31 cellular contexts compared by ENCODE assay signal in genomic region chr3:111570404-111571030, GRCh38. TPM values are rescaled to one million over a fixed set of nuclear protein-coding genes. Genes with fewer than 3 reads are reported as not detected.
DNase-seq lines count a peak whose midpoint lies in the region; ATAC-seq and TF ChIP-seq lines count a peak whose summit lies in the region.
"Had no signal": no experiment of that assay in that cellular context is flagged by ENCODE, and none has a peak within 500 bp of the region (broad histone marks: within the 10 kb centered on the region; RNA-seq: fewer than 3 reads in every experiment).

No MANE protein-coding gene starts in this region.

- H3K9ac ChIP-seq in colonic mucosa (ENCODE audit: low read depth in 2 of 2, low read length in 2 of 2): no peak overlapping the region

- no peaks in the 10 kb centered on the region for H3K36me3 ChIP-seq in colonic mucosa
- H3K36me3 ChIP-seq: esophagus muscularis mucosa, neutrophil, Peyer's patch, right atrium auricular region had no signal

- peak in 1 of 2 donors; percentile 25 for ATAC-seq in activated T-cell treated with anti-CD3 and anti-CD28 coated beads, Interleukin-2, amount 50 U/mL, for 72 hours (replicated peaks in 1 of 2)
- ATAC-seq in WTC11 (peak; percentile 41), Right ventricle myocardium superior (ENCODE audit: poor library complexity) (no peak)
- no peak for ATAC-seq in effector memory CD8-positive, alpha-beta T cell (replicated peaks)

- H3K4me1 ChIP-seq in colonic mucosa: no peaks in the 10 kb centered on the region
- H3K4me1 ChIP-seq: esophagus muscularis mucosa, Peyer's patch, right atrium auricular region had no signal

- peak overlapping the region; percentile 57 for H3K27ac Mint-ChIP-seq in activated T-cell treated with anti-CD3 and anti-CD28 coated beads, Interleukin-2, amount 50 U/mL, for 72 hours
- no peak overlapping the region for H3K27ac Mint-ChIP-seq in WTC11
- peak overlapping the region; percentile 62 to 66 for H3K27ac Mint-ChIP-seq in effector memory CD8-positive, alpha-beta T cell
- H3K27ac Mint-ChIP-seq: activated T-helper 2 cell treated with anti-CD3 and anti-CD28 coated beads, Interferon-gamma antibody, Interleukin-2, Interleukin-4, amounts not matched to agents 10 μg/mL and 5 μg/mL and 100 μg/mL, durations not matched to agents 14 hours and 24 hours and 36 hours; dendritic cell treated with granulocyte-macrophage colony-stimulating factor and Interleukin-4, amounts not matched to agents 40 ng/mL and 50 ng/mL, for 4 days; mesothelial cell of epicardium had no signal

- no peak overlapping the region for H3K4me3 ChIP-seq in colonic mucosa
- H3K4me3 ChIP-seq: esophagus muscularis mucosa, Peyer's patch, right atrium auricular region had no signal

- no peaks in the 10 kb centered on the region for H3K27me3 ChIP-seq in colonic mucosa
- H3K27me3 ChIP-seq: esophagus muscularis mucosa, neutrophil, Peyer's patch, right atrium auricular region had no signal

- CTCF ChIA-PET in WTC11 (lab: Charles Lee): no interaction called here

- TF ChIP-seq CTCF in WTC11 (IDR thresholded peaks at IDR 0.05): no peak
- TF ChIP-seq CTCF in colonic mucosa (IDR thresholded peaks at IDR 0.05): no peak

- peaks cover 79% of the 10 kb centered on the region for H3K4me1 Mint-ChIP-seq in activated T-cell treated with anti-CD3 and anti-CD28 coated beads, Interleukin-2, amount 50 U/mL, for 72 hours (ENCODE audit: low read depth)
- H3K4me1 Mint-ChIP-seq in WTC11: no peaks in the 10 kb centered on the region
- H3K4me1 Mint-ChIP-seq in effector memory CD8-positive, alpha-beta T cell (ENCODE audit: low read depth in 2 of 2): peaks cover 33 to 56% of the 10 kb centered on the region in 2 donors

- H3K27ac ChIP-seq in colonic mucosa: no peak overlapping the region
- H3K27ac ChIP-seq: esophagus muscularis mucosa, neutrophil, Peyer's patch, right atrium auricular region had no signal

- H3K9me3 Mint-ChIP-seq in activated T-cell treated with anti-CD3 and anti-CD28 coated beads, Interleukin-2, amount 50 U/mL, for 72 hours: no peaks in the 10 kb centered on the region
- no peaks in the 10 kb centered on the region for H3K9me3 Mint-ChIP-seq in WTC11
- no peaks in the 10 kb centered on the region for H3K9me3 Mint-ChIP-seq in effector memory CD8-positive, alpha-beta T cell
- H3K9me3 Mint-ChIP-seq: activated T-helper 2 cell treated with anti-CD3 and anti-CD28 coated beads, Interferon-gamma antibody, Interleukin-2, Interleukin-4, amounts not matched to agents 10 μg/mL and 5 μg/mL and 100 μg/mL, durations not matched to agents 14 hours and 24 hours and 36 hours; CD4-positive, alpha-beta memory T cell; dendritic cell treated with granulocyte-macrophage colony-stimulating factor and Interleukin-4, amounts not matched to agents 40 ng/mL and 50 ng/mL, for 4 days; mesothelial cell of epicardium had no signal

- H3K9me3 ChIP-seq in colonic mucosa: no peaks in the 10 kb centered on the region
- H3K9me3 ChIP-seq: esophagus muscularis mucosa, neutrophil, Peyer's patch, right atrium auricular region had no signal

- no peaks in the 10 kb centered on the region for H3K27me3 Mint-ChIP-seq in activated T-cell treated with anti-CD3 and anti-CD28 coated beads, Interleukin-2, amount 50 U/mL, for 72 hours (ENCODE audit: low read depth)
- H3K27me3 Mint-ChIP-seq in WTC11 (ENCODE audit: low read depth): no peaks in the 10 kb centered on the region
- no peaks in the 10 kb centered on the region for H3K27me3 Mint-ChIP-seq in effector memory CD8-positive, alpha-beta T cell
- H3K27me3 Mint-ChIP-seq: CD4-positive, alpha-beta memory T cell; dendritic cell treated with granulocyte-macrophage colony-stimulating factor and Interleukin-4, amounts not matched to agents 40 ng/mL and 50 ng/mL, for 4 days had no signal

- POLR2A ChIA-PET in WTC11 (lab: Charles Lee): no interaction called here

- peaks cover 14 to 17% of the 10 kb centered on the region in 2 donors for H3K36me3 Mint-ChIP-seq in activated T-cell treated with anti-CD3 and anti-CD28 coated beads, Interleukin-2, amount 50 U/mL, for 72 hours (ENCODE audit: insufficient read depth in 2 of 2)
- H3K36me3 Mint-ChIP-seq in WTC11: no peaks in the 10 kb centered on the region
- peaks cover 29% of the 10 kb centered on the region for H3K36me3 Mint-ChIP-seq in effector memory CD8-positive, alpha-beta T cell (ENCODE audit: insufficient read depth)
- H3K36me3 Mint-ChIP-seq: mesothelial cell of epicardium had no signal

- no peak for DNase-seq in activated T-cell treated with anti-CD3 and anti-CD28 coated beads, Interleukin-2, amount 50 U/mL, for 72 hours
- no peak for DNase-seq in activated T-cell treated with anti-CD3 and anti-CD28 coated beads, Interleukin-2, amount 50 U/mL, for 48 hours
- DNase-seq in WTC11 (ENCODE audit: low spot score) (no peak), Right ventricle myocardium superior (no peak), MV-4-11 (lab: John Stamatoyannopoulos, UW) (no peak), colonic mucosa (no peak)
- no peak for DNase-seq in effector memory CD8-positive, alpha-beta T cell
- DNase-seq: activated CD4-positive, alpha-beta T cell treated with anti-CD3 and anti-CD28 coated beads for 4 hours; caudate nucleus; CD4-positive, alpha-beta memory T cell; foreskin fibroblast; H7; head of caudate nucleus; IMR-90; NCI-H1436 treated with DMSO at 0.1 percent for 48 hours; NCI-H2107; NCI-H446; NCI-H774; Peyer's patch; SHP77 treated with DMSO at 0.1 percent for 48 hours; stimulated activated naive CD4-positive, alpha-beta T cell treated with Interleukin-2 at 50 U/mL for 16 hours had no signal

- intact Hi-C loops in Right ventricle myocardium superior (cut with DNase I) (no loop called here), colonic mucosa (cut with DNase I) (no loop called here)

- H3K4me3 Mint-ChIP-seq in activated T-cell treated with anti-CD3 and anti-CD28 coated beads, Interleukin-2, amount 50 U/mL, for 72 hours: no peak overlapping the region
- no peak overlapping the region for H3K4me3 Mint-ChIP-seq in WTC11
- no peak overlapping the region for H3K4me3 Mint-ChIP-seq in effector memory CD8-positive, alpha-beta T cell
- H3K4me3 Mint-ChIP-seq: dendritic cell treated with granulocyte-macrophage colony-stimulating factor and Interleukin-4, amounts not matched to agents 40 ng/mL and 50 ng/mL, for 4 days; mesothelial cell of epicardium had no signal

TF ChIP-seq in WTC11, 78 proteins besides CTCF, POLR2A, EP300 and RAD21:
- TF ChIP-seq CREM (CRISPR knock-in tag; IDR thresholded peaks at IDR 0.05) (no peak), HMGXB4 (CRISPR knock-in tag; IDR thresholded peaks at IDR 0.05) (no peak), CREB1 (CRISPR knock-in tag; IDR thresholded peaks at IDR 0.05) (no peak), MAX (CRISPR knock-in tag; IDR thresholded peaks at IDR 0.05) (no peak), ATF3 (CRISPR knock-in tag; conservative IDR thresholded peaks at IDR 0.05) (no peak), SMAD4 (CRISPR knock-in tag; IDR thresholded peaks at IDR 0.05) (no peak), NFE2L1 (CRISPR knock-in tag; IDR thresholded peaks at IDR 0.05) (no peak), ZNF121 (CRISPR knock-in tag; IDR thresholded peaks at IDR 0.05) (no peak), KAT7 (CRISPR knock-in tag; IDR thresholded peaks at IDR 0.05; ENCODE audit: borderline replicate concordance) (no peak), FOXK1 (CRISPR knock-in tag; IDR thresholded peaks at IDR 0.05) (no peak)
TF ChIP-seq in WTC11: peak in this region for 0.

RNA-seq across cellular contexts. Expression of gene ZBED2, which starts 24.6 kb away (rescaled TPM):
- total RNA-seq in activated T-cell treated with anti-CD3 and anti-CD28 coated beads, Interleukin-2, amount 50 U/mL, for 72 hours: 100 to 1,000 TPM; 360 to 597 TPM
- 0.07 to 0.16 TPM (median 0.09 TPM) in 3 replicates for total RNA-seq in WTC11 (2021)
- total RNA-seq in Right ventricle myocardium superior: not detected
- total RNA-seq in colonic mucosa: under 1 TPM in 1 of 2 donors, not detected in 1; 0.52 TPM
- total RNA-seq: A673, H7, liver, mesothelial cell of epicardium, Peyer's patch, temporal lobe, urinary bladder had no signal

RNA-seq across cellular contexts. Expression of gene CD96, which starts 28.5 kb away (rescaled TPM):
- 10 to 100 TPM; 88.9 to 99.6 TPM for total RNA-seq in activated T-cell treated with anti-CD3 and anti-CD28 coated beads, Interleukin-2, amount 50 U/mL, for 72 hours
- total RNA-seq in WTC11 (2021): 0.33 to 0.94 TPM (median 0.50 TPM) in 3 replicates
- total RNA-seq in Right ventricle myocardium superior: 0.65 TPM
- total RNA-seq in colonic mucosa: 1 to 10 TPM; 1.7 to 2.8 TPM
- total RNA-seq: A673, H7 had no signal

Comparison
In these comparisons a context has a peak if more than half of its experiments do, and no peak if none do; other contexts are left out.
1. RNA of gene ZBED2, which starts 24.6 kb away (total RNA-seq): 360 to 597 TPM in activated T-cell treated with anti-CD3 and anti-CD28 coated beads, Interleukin-2, amount 50 U/mL, for 72 hours; 0.52 TPM in colonic mucosa, 0.07 to 0.16 TPM in WTC11 and not detected in Right ventricle myocardium superior (single experiment); every median in the first group is over 100 times any median in the second.
2. RNA of gene CD96, which starts 28.5 kb away (total RNA-seq): 88.9 to 99.6 TPM in activated T-cell treated with anti-CD3 and anti-CD28 coated beads, Interleukin-2, amount 50 U/mL, for 72 hours; 1.7 to 2.8 TPM in colonic mucosa, 0.65 TPM in Right ventricle myocardium superior (single experiment) and 0.33 to 0.94 TPM in WTC11; every median in the first group is over 10 times any median in the second.